Comparison of ENCODE assay signal across 11 cellular contexts in the genomic region with DNA sequence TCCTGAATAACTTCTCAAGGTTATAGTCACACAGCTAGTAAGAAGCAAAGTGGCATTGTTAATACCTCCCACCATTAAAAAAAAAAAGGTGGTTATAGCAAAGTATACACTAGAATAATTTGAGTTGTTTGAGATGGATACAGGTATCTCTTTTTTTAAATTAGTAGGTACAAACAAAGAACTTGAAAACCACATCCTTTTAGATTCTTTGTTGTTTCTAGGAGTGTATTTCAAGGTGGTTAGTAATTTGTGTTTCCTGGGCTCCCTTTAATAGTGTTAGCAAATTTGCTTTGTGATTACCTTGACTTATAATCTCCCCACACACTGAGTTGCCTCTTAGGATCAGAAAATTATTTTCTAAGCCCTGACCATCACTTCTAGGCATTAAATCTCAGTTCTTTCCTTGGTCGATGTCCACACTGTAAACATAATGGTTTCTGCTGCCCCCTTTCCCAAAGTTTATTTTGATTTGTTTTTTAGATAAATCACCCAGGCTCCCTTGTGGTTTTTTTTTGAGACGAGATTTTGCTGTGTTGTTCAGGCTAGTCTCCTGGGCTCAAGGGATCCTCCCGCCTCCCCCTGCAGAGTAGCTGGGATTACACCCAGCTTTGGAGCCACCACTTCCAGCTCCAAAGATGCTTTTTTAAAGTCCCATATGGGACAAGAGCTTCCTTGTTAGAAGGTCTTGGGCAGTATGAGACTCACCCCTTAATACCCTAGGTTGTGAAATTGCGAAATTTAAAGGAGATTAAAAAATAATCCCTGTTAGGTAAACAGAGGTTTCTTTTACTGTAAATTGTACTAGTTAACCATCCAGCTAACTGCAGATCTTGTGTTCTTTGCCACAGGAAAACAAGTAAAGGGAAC. TPM values are rescaled to one million over a fixed set of nuclear protein-coding genes. Genes with fewer than 3 reads are reported as not detected.
DNase-seq lines count a peak whose midpoint lies in the region; ATAC-seq and TF ChIP-seq lines count a peak whose summit lies in the region.
"Had no signal": no experiment of that assay in that cellular context is flagged by ENCODE, and none has a peak within 500 bp of the region (broad histone marks: within the 10 kb centered on the region; RNA-seq: fewer than 3 reads in every experiment).

No MANE protein-coding gene starts in this region.

- H3K4me2 ChIP-seq in hepatocyte (peak overlapping the region; percentile 36), mesendoderm (ENCODE audit: low read length) (no peak overlapping the region)

- no peak overlapping the region for H4K5ac ChIP-seq in mesendoderm (ENCODE audit: low read length)

- H3K27me3 ChIP-seq in hepatocyte = no peaks in the 10 kb centered on the region
- no peaks in the 10 kb centered on the region for H3K27me3 ChIP-seq in mesendoderm (ENCODE audit: insufficient read depth, low read length, poor library complexity)
- H3K27me3 ChIP-seq: heart left ventricle had no signal

- no peak overlapping the region for H2BK5ac ChIP-seq in mesendoderm (ENCODE audit: low read length)

- peaks cover 73% of the 10 kb centered on the region for H3K36me3 Mint-ChIP-seq in activated CD4-positive, alpha-beta T cell treated with anti-CD3 and anti-CD28 coated beads, Interleukin-2, amount 10 ng/mL, durations not matched to agents 7 days and 5 days (ENCODE audit: low read depth)
- peaks cover 70% of the 10 kb centered on the region for H3K36me3 Mint-ChIP-seq in activated CD8-positive, alpha-beta T cell treated with anti-CD3 and anti-CD28 coated beads for 36 hours (ENCODE audit: low read depth)

- H3K9me2 ChIP-seq in hepatocyte (replicated peaks; ENCODE audit: insufficient read depth) = no peaks in the 10 kb centered on the region

- no peak overlapping the region for H3K18ac ChIP-seq in mesendoderm (ENCODE audit: low read length)

- H3K27me3 Mint-ChIP-seq in activated CD4-positive, alpha-beta T cell treated with anti-CD3 and anti-CD28 coated beads, Interleukin-2, amount 10 ng/mL, durations not matched to agents 7 days and 5 days = no peaks in the 10 kb centered on the region
- H3K27me3 Mint-ChIP-seq in activated CD8-positive, alpha-beta T cell treated with anti-CD3 and anti-CD28 coated beads for 36 hours = no peaks in the 10 kb centered on the region
- H3K27me3 Mint-ChIP-seq in stimulated activated naive CD8-positive, alpha-beta T cell treated with anti-CD3 and anti-CD28 coated beads, Interleukin-15, amount 100 ng/mL, for 72 hours = no peaks in the 10 kb centered on the region

- 63% methylated on average over 4 of the region's 4 CpGs for WGBS in hepatocyte (ENCODE audit: low lambda C conversion rate, missing lambda C conversion rate)
- no CpG with 5 or more reads among the region's 4 CpGs for WGBS in mesendoderm (ENCODE audit: extremely low coverage, insufficient coverage, low lambda C conversion rate)

- no peak overlapping the region for H2BK15ac ChIP-seq in mesendoderm (replicated peaks; ENCODE audit: low read depth)

- TF ChIP-seq CTCF in activated CD8-positive, alpha-beta T cell treated with anti-CD3 and anti-CD28 coated beads for 36 hours (IDR thresholded peaks at IDR 0.05) = no peak
- TF ChIP-seq CTCF in hepatocyte (IDR thresholded peaks at IDR 0.05; ENCODE audit: poor library complexity) = no peak

- H3K9me3 Mint-ChIP-seq in activated CD4-positive, alpha-beta T cell treated with anti-CD3 and anti-CD28 coated beads, Interleukin-2, amount 10 ng/mL, durations not matched to agents 7 days and 5 days = no peaks in the 10 kb centered on the region
- no peaks in the 10 kb centered on the region for H3K9me3 Mint-ChIP-seq in activated CD8-positive, alpha-beta T cell treated with anti-CD3 and anti-CD28 coated beads for 36 hours
- H3K9me3 Mint-ChIP-seq in stimulated activated naive CD8-positive, alpha-beta T cell treated with anti-CD3 and anti-CD28 coated beads, Interleukin-15, amount 100 ng/mL, for 72 hours = no peaks in the 10 kb centered on the region

- peaks cover 73% of the 10 kb centered on the region for H3K4me1 Mint-ChIP-seq in activated CD4-positive, alpha-beta T cell treated with anti-CD3 and anti-CD28 coated beads, Interleukin-2, amount 10 ng/mL, durations not matched to agents 7 days and 5 days
- H3K4me1 Mint-ChIP-seq in activated CD8-positive, alpha-beta T cell treated with anti-CD3 and anti-CD28 coated beads for 36 hours (ENCODE audit: low read depth) = peaks cover 61% of the 10 kb centered on the region
- H3K4me1 Mint-ChIP-seq in stimulated activated naive CD8-positive, alpha-beta T cell treated with anti-CD3 and anti-CD28 coated beads, Interleukin-15, amount 100 ng/mL, for 72 hours = peaks cover 71% of the 10 kb centered on the region

- peaks cover 2% of the 10 kb centered on the region for H3K79me1 ChIP-seq in mesendoderm (ENCODE audit: low read length)

- no peaks in the 10 kb centered on the region for H3K9me3 ChIP-seq in hepatocyte (ENCODE audit: low read depth)
- H3K9me3 ChIP-seq: heart left ventricle had no signal

- peak overlapping the region; percentile 88 for H3K27ac Mint-ChIP-seq in activated CD4-positive, alpha-beta T cell treated with anti-CD3 and anti-CD28 coated beads, Interleukin-2, amount 10 ng/mL, durations not matched to agents 7 days and 5 days
- peak overlapping the region; percentile 81 for H3K27ac Mint-ChIP-seq in activated CD8-positive, alpha-beta T cell treated with anti-CD3 and anti-CD28 coated beads for 36 hours
- H3K27ac Mint-ChIP-seq in stimulated activated naive CD8-positive, alpha-beta T cell treated with anti-CD3 and anti-CD28 coated beads, Interleukin-15, amount 100 ng/mL, for 72 hours = peak overlapping the region; percentile 28 to 95

- H3K4me1 ChIP-seq in hepatocyte (ENCODE audit: insufficient read depth) (peaks cover 20% of the 10 kb centered on the region), mesendoderm (ENCODE audit: control insufficient read depth, low read depth, low read length) (no peaks in the 10 kb centered on the region)

- CTCF ChIA-PET in activated CD4-positive, alpha-beta T cell treated with anti-CD3 and anti-CD28 coated beads, Interleukin-2, amount 10 ng/mL, durations not matched to agents 7 days and 5 days (lab: Charles Lee) = interaction anchor here (1.1 to 1.4 kb wide), 2 partner anchors 29 to 62 kb away, joined by 3 to 5 read pairs; partner anchors contain the start of gene NDUFS5
- CTCF ChIA-PET in activated CD8-positive, alpha-beta T cell treated with anti-CD3 and anti-CD28 coated beads for 36 hours (lab: Charles Lee) = interaction anchor here (0.8 kb wide), 1 partner anchor 84 kb away, joined by 3 read pairs; no protein-coding TSS in a partner anchor

- DNase-seq in activated CD4-positive, alpha-beta T cell treated with anti-CD3 and anti-CD28 coated beads, Interleukin-2, amount 10 ng/mL, durations not matched to agents 7 days and 5 days = no peak
- DNase-seq in activated CD4-positive, alpha-beta T cell treated with anti-CD3 and anti-CD28 coated beads, Interleukin-2, amount 50 U/mL, for 1 hour = no peak
- DNase-seq in activated CD8-positive, alpha-beta T cell treated with anti-CD3 and anti-CD28 coated beads for 36 hours = no peak
- DNase-seq in hepatocyte (ENCODE audit: low spot score) = no peak
- no peak for DNase-seq in stimulated activated naive CD8-positive, alpha-beta T cell treated with anti-CD3 and anti-CD28 coated beads, Interleukin-15, amount 100 ng/mL, for 72 hours
- DNase-seq in mesendoderm = no peak
- DNase-seq in NCI-H774 (lab: John Stamatoyannopoulos, UW) = no peak
- no peak for DNase-seq in COLO668 (lab: John Stamatoyannopoulos, UW; ENCODE audit: unreplicated experiment)
- DNase-seq: ACHN, heart left ventricle had no signal

- H2AFZ ChIP-seq in hepatocyte = no peak overlapping the region

- H3K4ac ChIP-seq in mesendoderm (ENCODE audit: low read depth, low read length) = no peak overlapping the region

- H4K8ac ChIP-seq in mesendoderm (ENCODE audit: low read depth, low read length) = no peak overlapping the region

- peaks cover 99% of the 10 kb centered on the region for H3K79me2 ChIP-seq in hepatocyte
- H3K79me2 ChIP-seq in mesendoderm (ENCODE audit: control insufficient read depth, insufficient read depth, low read length) = peaks cover 60% of the 10 kb centered on the region

- H2AK5ac ChIP-seq in mesendoderm (ENCODE audit: low read length) = no peak overlapping the region

- H3K36me3 ChIP-seq in hepatocyte (replicated peaks; ENCODE audit: insufficient read depth, low read depth) (peaks cover 4% of the 10 kb centered on the region), mesendoderm (ENCODE audit: control insufficient read depth, insufficient read depth, low read length) (peaks cover 6% of the 10 kb centered on the region)

- intact Hi-C loops in activated CD8-positive, alpha-beta T cell treated with anti-CD3 and anti-CD28 coated beads for 36 hours (cut with micrococcal nuclease) = no loop called here

- no peak overlapping the region for H2BK120ac ChIP-seq in mesendoderm (ENCODE audit: low read depth, low read length)

- peak overlapping the region; percentile 21 for H3K27ac ChIP-seq in hepatocyte
- no peak overlapping the region for H3K27ac ChIP-seq in mesendoderm (ENCODE audit: low read depth, low read length)

- H3K23ac ChIP-seq in mesendoderm (ENCODE audit: low read length) = no peak overlapping the region

- no peak overlapping the region for H3K9ac ChIP-seq in mesendoderm (ENCODE audit: low read length)

- H4K20me1 ChIP-seq in hepatocyte (ENCODE audit: insufficient read depth, poor library complexity, severe bottlenecking) = peaks cover 79% of the 10 kb centered on the region

- ATAC-seq in activated CD8-positive, alpha-beta T cell treated with anti-CD3 and anti-CD28 coated beads for 36 hours = peak; percentile 37
- ATAC-seq in stimulated activated naive CD8-positive, alpha-beta T cell treated with anti-CD3 and anti-CD28 coated beads, Interleukin-15, amount 100 ng/mL, for 72 hours = peak; percentile 52

- no peak overlapping the region for H3K56ac ChIP-seq in mesendoderm (ENCODE audit: low read length)

- peak overlapping the region; percentile 66 for H3K4me3 Mint-ChIP-seq in activated CD4-positive, alpha-beta T cell treated with anti-CD3 and anti-CD28 coated beads, Interleukin-2, amount 10 ng/mL, durations not matched to agents 7 days and 5 days
- H3K4me3 Mint-ChIP-seq in activated CD8-positive, alpha-beta T cell treated with anti-CD3 and anti-CD28 coated beads for 36 hours = no peak overlapping the region
- peak overlapping the region; percentile 50 to 59 for H3K4me3 Mint-ChIP-seq in stimulated activated naive CD8-positive, alpha-beta T cell treated with anti-CD3 and anti-CD28 coated beads, Interleukin-15, amount 100 ng/mL, for 72 hours

- H3K4me3 ChIP-seq in hepatocyte = no peak overlapping the region
- H3K4me3 ChIP-seq in mesendoderm (ENCODE audit: low read length) = no peak overlapping the region
- H3K4me3 ChIP-seq: heart left ventricle had no signal

- POLR2A ChIA-PET in activated CD4-positive, alpha-beta T cell treated with anti-CD3 and anti-CD28 coated beads, Interleukin-2, amount 10 ng/mL, durations not matched to agents 7 days and 5 days (lab: Charles Lee) = no interaction called here
- POLR2A ChIA-PET in activated CD8-positive, alpha-beta T cell treated with anti-CD3 and anti-CD28 coated beads for 36 hours (lab: Charles Lee) = no interaction called here

RNA-seq across cellular contexts. Expression of gene AKIRIN1, which starts 6.2 kb away (rescaled TPM):
- total RNA-seq in activated CD4-positive, alpha-beta T cell treated with anti-CD3 and anti-CD28 coated beads, Interleukin-2, amount 10 ng/mL, durations not matched to agents 7 days and 5 days = 10 to 100 TPM; 61.2 to 74.5 TPM
- 10 to 100 TPM; 57.8 to 59.4 TPM for total RNA-seq in activated CD8-positive, alpha-beta T cell treated with anti-CD3 and anti-CD28 coated beads for 36 hours
- 75.1 and 81.9 TPM in 2 replicates for total RNA-seq in hepatocyte
- 70.7 and 77.3 TPM in 2 replicates for polyA plus RNA-seq in hepatocyte
- 153 TPM for polyA plus RNA-seq in mesendoderm (2013, experiment 1 of 2)
- polyA plus RNA-seq in mesendoderm (2013, experiment 2 of 2) = 155 TPM

RNA-seq across cellular contexts. Expression of gene NDUFS5, which starts 28.9 kb away (rescaled TPM):
- 100 to 1,000 TPM; 125 to 148 TPM for total RNA-seq in activated CD4-positive, alpha-beta T cell treated with anti-CD3 and anti-CD28 coated beads, Interleukin-2, amount 10 ng/mL, durations not matched to agents 7 days and 5 days
- total RNA-seq in activated CD8-positive, alpha-beta T cell treated with anti-CD3 and anti-CD28 coated beads for 36 hours = 100 to 1,000 TPM; 153 to 178 TPM
- total RNA-seq in hepatocyte = 449 and 465 TPM in 2 replicates
- polyA plus RNA-seq in hepatocyte = 535 and 547 TPM in 2 replicates
- polyA plus RNA-seq in mesendoderm (2013, experiment 1 of 2) = 863 TPM
- 889 TPM for polyA plus RNA-seq in mesendoderm (2013, experiment 2 of 2)

RNA-seq across cellular contexts. Expression of gene RHBDL2, which starts 55.6 kb away (rescaled TPM):
- not detected for total RNA-seq in activated CD4-positive, alpha-beta T cell treated with anti-CD3 and anti-CD28 coated beads, Interleukin-2, amount 10 ng/mL, durations not matched to agents 7 days and 5 days
- not detected for total RNA-seq in activated CD8-positive, alpha-beta T cell treated with anti-CD3 and anti-CD28 coated beads for 36 hours
- total RNA-seq in hepatocyte = 0.57 TPM in 1 of 2 replicates, not detected in the other
- 0.77 and 1.4 TPM in 2 replicates for polyA plus RNA-seq in hepatocyte
- 0.13 TPM for polyA plus RNA-seq in mesendoderm (2013, experiment 1 of 2)
- 0.13 TPM for polyA plus RNA-seq in mesendoderm (2013, experiment 2 of 2)
- polyA plus RNA-seq: neural cell had no signal
